19 cellular contexts compared by ENCODE assay signal in the genomic region with DNA sequence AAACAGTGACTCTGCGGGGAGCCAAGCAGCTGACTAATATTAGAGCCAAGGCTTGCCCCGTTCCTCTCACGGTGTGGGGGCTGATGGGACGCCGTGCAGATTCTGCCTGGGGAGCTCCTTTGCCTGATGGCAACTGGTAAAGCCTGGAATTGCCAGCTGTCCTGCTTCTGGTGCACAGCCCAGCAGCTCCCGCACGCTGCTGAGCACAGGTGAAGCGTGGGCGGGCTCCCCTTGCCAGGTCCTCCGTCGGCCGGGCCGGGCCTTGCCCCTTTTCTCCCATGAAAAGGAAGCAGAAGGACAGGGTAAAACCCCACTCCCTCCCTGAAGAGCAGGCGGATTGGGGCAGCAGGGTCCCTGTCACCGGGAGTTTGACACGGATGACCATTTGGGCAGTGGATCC.
"Had no signal": no experiment of that assay in that cellular context is flagged by ENCODE, and none has a peak within 500 bp of the region (broad histone marks: within the 10 kb centered on the region; RNA-seq: fewer than 3 reads in every experiment).

No MANE protein-coding gene starts in this region.

- H3K9me3 ChIP-seq: adrenal gland, pancreas, suprapubic skin had no signal

- H3K4me1 Mint-ChIP-seq: activated naive CD4-positive, alpha-beta T cell treated with anti-CD3 and anti-CD28 coated beads, Interleukin-2, amount 50 U/mL, for 24 hours; mesothelial cell of epicardium had no signal

- H3K27ac Mint-ChIP-seq: activated CD4-positive, alpha-beta memory T cell treated with anti-CD3 and anti-CD28 coated beads, Interleukin-2, amount 10 ng/mL, durations not matched to agents 7 days and 5 days; activated naive CD4-positive, alpha-beta T cell treated with anti-CD3 and anti-CD28 coated beads, Interleukin-2, amount 50 U/mL, for 24 hours; effector memory CD8-positive, alpha-beta T cell; mesothelial cell of epicardium had no signal

- H3K4me3 ChIP-seq: adrenal gland, lung, pancreas, suprapubic skin had no signal

- ATAC-seq: activated T-cell treated with anti-CD3 and anti-CD28 coated beads, Interleukin-2, amount 50 U/mL, for 4 hours; effector memory CD8-positive, alpha-beta T cell; foreskin keratinocyte; stimulated activated naive CD8-positive, alpha-beta T cell treated with anti-CD3 and anti-CD28 coated beads, Interleukin-15, Interleukin-2, amounts not matched to agents 100 U/mL and 50 U/mL, for 24 hours had no signal

- H3K27me3 Mint-ChIP-seq: activated CD4-positive, alpha-beta memory T cell treated with anti-CD3 and anti-CD28 coated beads, Interleukin-2, amount 10 ng/mL, durations not matched to agents 7 days and 5 days; activated naive CD4-positive, alpha-beta T cell treated with anti-CD3 and anti-CD28 coated beads, Interleukin-2, amount 50 U/mL, for 24 hours; effector memory CD8-positive, alpha-beta T cell; naive B cell had no signal

- H3K9me3 Mint-ChIP-seq: activated CD4-positive, alpha-beta memory T cell treated with anti-CD3 and anti-CD28 coated beads, Interleukin-2, amount 10 ng/mL, durations not matched to agents 7 days and 5 days; activated naive CD4-positive, alpha-beta T cell treated with anti-CD3 and anti-CD28 coated beads, Interleukin-2, amount 50 U/mL, for 24 hours; activated T-cell treated with anti-CD3 and anti-CD28 coated beads, Interleukin-2, amount 50 U/mL, for 4 hours; effector memory CD8-positive, alpha-beta T cell; mesothelial cell of epicardium; naive B cell had no signal

- H3K27ac ChIP-seq: foreskin keratinocyte, pancreas, suprapubic skin had no signal

- H3K27me3 ChIP-seq: adrenal gland, foreskin keratinocyte, pancreas, suprapubic skin had no signal

- H3K36me3 Mint-ChIP-seq: naive B cell had no signal

- DNase-seq: activated CD4-positive, alpha-beta memory T cell treated with anti-CD3 and anti-CD28 coated beads, Interleukin-2, amount 10 ng/mL, durations not matched to agents 7 days and 5 days; activated CD4-positive, alpha-beta T cell treated with anti-CD3 and anti-CD28 coated beads for 4 hours; activated effector memory CD4-positive, alpha-beta T cell treated with anti-CD3 and anti-CD28 coated beads, Interleukin-2, amount 50 U/mL, for 16 hours; activated T-cell treated with anti-CD3 and anti-CD28 coated beads, Interleukin-2, amount 50 U/mL, for 4 hours; central memory CD4-positive, alpha-beta T cell; effector memory CD8-positive, alpha-beta T cell; foreskin keratinocyte; naive B cell; small intestine; stimulated activated CD4-positive, alpha-beta T cell treated with anti-CD3 and anti-CD28 coated beads, Interleukin-4, amount 100 ng/mL, for 24 hours; stimulated activated naive CD8-positive, alpha-beta T cell treated with anti-CD3 and anti-CD28 coated beads, Interleukin-15, Interleukin-2, amounts not matched to agents 100 U/mL and 50 U/mL, for 24 hours; T-helper 1 cell; trophoblast cell had no signal

- H3K36me3 ChIP-seq: adrenal gland had no signal

- H3K4me1 ChIP-seq: pancreas had no signal

- H3K4me3 Mint-ChIP-seq: activated CD4-positive, alpha-beta memory T cell treated with anti-CD3 and anti-CD28 coated beads, Interleukin-2, amount 10 ng/mL, durations not matched to agents 7 days and 5 days; activated naive CD4-positive, alpha-beta T cell treated with anti-CD3 and anti-CD28 coated beads, Interleukin-2, amount 50 U/mL, for 24 hours; activated T-cell treated with anti-CD3 and anti-CD28 coated beads, Interleukin-2, amount 50 U/mL, for 4 hours; effector memory CD8-positive, alpha-beta T cell; mesothelial cell of epicardium had no signal
